29 cellular contexts compared by ENCODE assay signal in the genomic region with DNA sequence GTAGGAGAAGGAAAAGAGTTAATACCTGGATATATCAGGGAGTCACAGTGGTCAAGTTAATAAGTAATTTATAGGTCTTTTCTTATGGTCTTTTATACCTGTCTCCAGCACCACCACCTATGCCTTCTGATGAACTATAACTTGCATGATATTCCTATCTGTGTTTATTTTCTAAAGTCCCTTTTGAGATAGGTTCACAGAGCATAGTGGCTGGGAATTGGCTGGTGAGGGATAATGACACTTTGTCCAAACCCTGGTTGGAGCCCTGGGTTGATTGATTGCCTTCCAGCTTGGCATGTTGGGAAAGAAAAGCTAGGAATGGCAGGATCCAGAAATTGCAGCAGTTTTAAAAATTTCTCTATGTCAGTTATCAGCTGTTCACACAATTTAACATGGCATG.
"Had no signal": no experiment of that assay in that cellular context is flagged by ENCODE, and none has a peak within 500 bp of the region (broad histone marks: within the 10 kb centered on the region; RNA-seq: fewer than 3 reads in every experiment).

No MANE protein-coding gene starts in this region.

- H3K4me3 ChIP-seq: MG63, SJCRH30, SK-N-MC had no signal

- H3K27me3 ChIP-seq: brain microvascular endothelial cell, MG63, SJCRH30 had no signal

- H3K9me3 Mint-ChIP-seq: activated CD8-positive, alpha-beta T cell treated with anti-CD3 and anti-CD28 coated beads for 36 hours; activated naive CD8-positive, alpha-beta T cell treated with anti-CD3 and anti-CD28 coated beads for 36 hours; activated T-cell treated with anti-CD3 and anti-CD28 coated beads, Interleukin-2, amount 50 U/mL, for 72 hours; activated T-helper 17 cell treated with anti-CD3 and anti-CD28 coated beads, Interleukin-2, amount 50 U/mL, for 72 hours had no signal

- H3K4me1 ChIP-seq: SJCRH30 had no signal

- H3K4me3 Mint-ChIP-seq: activated CD8-positive, alpha-beta T cell treated with anti-CD3 and anti-CD28 coated beads for 36 hours; activated naive CD8-positive, alpha-beta T cell treated with anti-CD3 and anti-CD28 coated beads for 36 hours; activated T-cell treated with anti-CD3 and anti-CD28 coated beads, Interleukin-2, amount 50 U/mL, for 72 hours; activated T-helper 17 cell treated with anti-CD3 and anti-CD28 coated beads, Interleukin-2, amount 50 U/mL, for 72 hours had no signal

- ATAC-seq: activated CD8-positive, alpha-beta T cell treated with anti-CD3 and anti-CD28 coated beads for 36 hours; activated T-cell treated with anti-CD3 and anti-CD28 coated beads, Interleukin-2, amount 50 U/mL, for 72 hours; activated T-helper 17 cell treated with anti-CD3 and anti-CD28 coated beads, Interleukin-2, amount 50 U/mL, for 72 hours; Panc1 had no signal

- DNase-seq: activated CD4-positive, alpha-beta T cell treated with anti-CD3 and anti-CD28 coated beads for 1 hour; activated CD4-positive, alpha-beta T cell treated with anti-CD3 and anti-CD28 coated beads for 48 hours; activated CD4-positive, CD25-positive, alpha-beta regulatory T cell; activated CD8-positive, alpha-beta T cell treated with anti-CD3 and anti-CD28 coated beads for 36 hours; activated effector memory CD4-positive, alpha-beta T cell treated with anti-CD3 and anti-CD28 coated beads, Interleukin-2, amount 50 U/mL, for 16 hours; activated naive CD4-positive, alpha-beta T cell; activated naive CD4-positive, alpha-beta T cell treated with anti-CD3 and anti-CD28 coated beads, Interleukin-2, amount 50 U/mL, for 16 hours; activated naive CD8-positive, alpha-beta T cell treated with anti-CD3 and anti-CD28 coated beads for 36 hours; activated T-cell treated with anti-CD3 and anti-CD28 coated beads, Interleukin-2, amount 50 U/mL, for 1 hour; activated T-cell treated with anti-CD3 and anti-CD28 coated beads, Interleukin-2, amount 50 U/mL, for 72 hours; amniotic stem cell; aorta; brain microvascular endothelial cell; Kasumi-1; KG1; MG63; NCI-H1092; NCI-H1436 treated with DMSO at 0.1 percent for 48 hours; NCI-H1694 treated with DMSO at 0.1 percent for 48 hours; NCI-H2029; NCI-H345; NCI-H524 treated with DMSO at 0.1 percent for 48 hours; SHP77; SJCRH30; T1000; WERI-Rb-1 had no signal

- H3K27ac Mint-ChIP-seq: activated CD8-positive, alpha-beta T cell treated with anti-CD3 and anti-CD28 coated beads for 36 hours; activated naive CD8-positive, alpha-beta T cell treated with anti-CD3 and anti-CD28 coated beads for 36 hours; activated T-cell treated with anti-CD3 and anti-CD28 coated beads, Interleukin-2, amount 50 U/mL, for 72 hours; activated T-helper 17 cell treated with anti-CD3 and anti-CD28 coated beads, Interleukin-2, amount 50 U/mL, for 72 hours had no signal

- H3K9me3 ChIP-seq: MG63, SJCRH30 had no signal

- H3K36me3 ChIP-seq: brain microvascular endothelial cell, MG63, SJCRH30, WERI-Rb-1 had no signal

- H3K27ac ChIP-seq: brain microvascular endothelial cell, SJCRH30, SK-N-MC, WERI-Rb-1 had no signal

- H3K27me3 Mint-ChIP-seq: activated CD8-positive, alpha-beta T cell treated with anti-CD3 and anti-CD28 coated beads for 36 hours; activated naive CD8-positive, alpha-beta T cell treated with anti-CD3 and anti-CD28 coated beads for 36 hours; activated T-helper 17 cell treated with anti-CD3 and anti-CD28 coated beads, Interleukin-2, amount 50 U/mL, for 72 hours had no signal
